In genomic region chr1:6499318-6499717, GRCh38 we compare ENCODE assay signal across 23 cellular contexts. TPM values are rescaled to one million over a fixed set of nuclear protein-coding genes. Genes with fewer than 3 reads are reported as not detected.
DNase-seq lines count a peak whose midpoint lies in the region; ATAC-seq, FAIRE-seq and TF ChIP-seq lines count a peak whose summit lies in the region.
"Had no signal": no experiment of that assay in that cellular context is flagged by ENCODE, and none has a peak within 500 bp of the region (broad histone marks: within the 10 kb centered on the region; RNA-seq: fewer than 3 reads in every experiment).

No MANE protein-coding gene starts in this region.

- H3K9me3 ChIP-seq in H1 (ENCODE audit: insufficient read depth in 2 of 2, low read depth in 1 of 2, low read length in 1 of 2) (no peaks in the 10 kb centered on the region), neural progenitor cell (ENCODE audit: low read depth) (no peaks in the 10 kb centered on the region), upper lobe of right lung (no peaks in the 10 kb centered on the region), left lung (no peaks in the 10 kb centered on the region)
- H3K9me3 ChIP-seq: breast epithelium had no signal

- H3K4me1 Mint-ChIP-seq in natural killer cell (peaks cover 7% of the 10 kb centered on the region in 2 donors), neural progenitor cell (peaks cover 32% of the 10 kb centered on the region)
- no peaks in the 10 kb centered on the region for H3K4me1 Mint-ChIP-seq in natural killer cell treated with Interleukin-12 subunit alpha and Interleukin-12 subunit beta and Interleukin-15 and Interleukin-18, amount 100 ng/mL, for 72 hours (ENCODE audit: low read depth in 2 of 2)

- no peak overlapping the region for H2AK5ac ChIP-seq in H1 (ENCODE audit: low read depth, low read length)

- H2AFZ ChIP-seq in H1 (ENCODE audit: low read length) (no peak overlapping the region), neural progenitor cell (replicated peaks) (no peak overlapping the region)

- H3K27me3 ChIP-seq in H1 (replicated peaks in 1 of 4; ENCODE audit: control insufficient read depth in 3 of 4, extremely low read depth in 1 of 4, insufficient read depth in 3 of 4, low read length in 3 of 4): peaks cover 0 to 31% (median 20%) of the 10 kb centered on the region in 4 experiments; a peak in 5 of 7 replicates
- H3K27me3 ChIP-seq in neural progenitor cell: peaks cover 38% of the 10 kb centered on the region
- H3K27me3 ChIP-seq in upper lobe of right lung: no peaks in the 10 kb centered on the region
- peaks cover 0 to 44% of the 10 kb centered on the region in 2 donors for H3K27me3 ChIP-seq in left lung
- H3K27me3 ChIP-seq: breast epithelium had no signal

- H3K18ac ChIP-seq in H1 (ENCODE audit: extremely low read depth, low read length): no peak overlapping the region

- no peak overlapping the region for H2BK15ac ChIP-seq in H1 (ENCODE audit: low read length)

- H3K4me1 ChIP-seq in H1 (replicated peaks in 1 of 4; ENCODE audit: control insufficient read depth in 3 of 4, insufficient read depth in 4 of 4, low read length in 3 of 4) (peaks cover 0 to 27% (median 14%) of the 10 kb centered on the region in 4 experiments; a peak in 6 of 7 replicates), neural progenitor cell (peaks cover 25% of the 10 kb centered on the region), upper lobe of right lung (peaks cover 33% of the 10 kb centered on the region), left lung (peaks cover 0 to 19% of the 10 kb centered on the region in 2 donors)

- H3K27ac ChIP-seq in H1 (ENCODE audit: low read depth, low read length) (no peak overlapping the region), neural progenitor cell (no peak overlapping the region), upper lobe of right lung (no peak overlapping the region), left lung (no peak overlapping the region)
- H3K27ac ChIP-seq: HL-60 had no signal

- no peak for FAIRE-seq in H1 (lab: Jason Lieb, UNC)
- FAIRE-seq: islet of Langerhans had no signal

- DNase-seq in natural killer cell: no peak
- DNase-seq in natural killer cell treated with Interleukin-12 subunit alpha and Interleukin-12 subunit beta and Interleukin-15 and Interleukin-18, amount 100 ng/mL, for 72 hours (ENCODE audit: low spot score): no peak
- no peak for DNase-seq in H1 (ENCODE audit: low read depth in 1 of 2, low spot score in 2 of 2)
- no peak for DNase-seq in neural progenitor cell (ENCODE audit: low spot score)
- no peak for DNase-seq in upper lobe of right lung
- no peak for DNase-seq in left lung
- no peak for DNase-seq in NCI-H2227 treated with DMSO at 0.1 percent for 48 hours (lab: John Stamatoyannopoulos, UW)
- DNase-seq: ACHN; activated CD4-positive, alpha-beta T cell treated with anti-CD3 and anti-CD28 coated beads, Interleukin-2, amount 10 ng/mL, durations not matched to agents 24 days and 14 days; cortex of kidney; DMS53; mammary epithelial cell; NCI-H1436; SHP77; stimulated activated CD4-positive, alpha-beta T cell treated with anti-CD3 and anti-CD28 coated beads, Interleukin-4, amount 100 ng/mL, for 4 hours had no signal

- TF ChIP-seq POLR2A in H1 (IDR thresholded peaks at IDR 0.05; ENCODE audit: control extremely low read depth in 1 of 2, low read depth in 2 of 2, low read length in 2 of 2): no peak

- peaks cover 12% of the 10 kb centered on the region; the same call in 1 of the 2 replicates for H3K23me2 ChIP-seq in H1 (ENCODE audit: low read depth, low read length)

- H3K9ac ChIP-seq in H1 (replicated peaks in 1 of 4; ENCODE audit: extremely low read depth in 1 of 4, low read depth in 3 of 4, low read length in 3 of 4): no peak overlapping the region
- no peak overlapping the region for H3K9ac ChIP-seq in neural progenitor cell

- peak overlapping the region; percentile 51 for H3K4ac ChIP-seq in H1 (replicated peaks; ENCODE audit: insufficient read length, low read depth, low read length)

- no peak overlapping the region for H2BK120ac ChIP-seq in H1 (replicated peaks; ENCODE audit: low read depth, low read length)

- TF ChIP-seq CTCF in natural killer cell (IDR thresholded peaks at IDR 0.05): no peak
- TF ChIP-seq CTCF in H1 (IDR thresholded peaks at IDR 0.05; ENCODE audit: control extremely low read depth in 1 of 3, insufficient read depth in 1 of 3, low read depth in 1 of 3, low read length in 3 of 3): no peak
- TF ChIP-seq CTCF in neural progenitor cell (IDR thresholded peaks at IDR 0.05): no peak
- no peak for TF ChIP-seq CTCF in upper lobe of right lung (IDR thresholded peaks at IDR 0.05)
- TF ChIP-seq CTCF in left lung (IDR thresholded peaks at IDR 0.05): no peak

- H2BK5ac ChIP-seq in H1 (ENCODE audit: low read depth, low read length): no peak overlapping the region

- H3K9me3 Mint-ChIP-seq in natural killer cell (no peaks in the 10 kb centered on the region), neural progenitor cell (no peaks in the 10 kb centered on the region)
- no peaks in the 10 kb centered on the region for H3K9me3 Mint-ChIP-seq in natural killer cell treated with Interleukin-12 subunit alpha and Interleukin-12 subunit beta and Interleukin-15 and Interleukin-18, amount 100 ng/mL, for 72 hours
- H3K9me3 Mint-ChIP-seq: activated CD4-positive, alpha-beta T cell treated with anti-CD3 and anti-CD28 coated beads, Interleukin-2, amount 10 ng/mL, durations not matched to agents 24 days and 14 days; activated T-helper 17 cell treated with anti-CD3 and anti-CD28 coated beads, Interleukin-2, amount 50 U/mL, for 72 hours had no signal

- H4K20me1 ChIP-seq in H1 (replicated peaks in 1 of 2; ENCODE audit: control insufficient read depth in 1 of 2, insufficient read depth in 2 of 2, low read length in 2 of 2): peaks cover 4% of the 10 kb centered on the region in 2 experiments
- H4K20me1 ChIP-seq in neural progenitor cell (ENCODE audit: low read depth): peaks cover 14% of the 10 kb centered on the region

- peaks cover 19% of the 10 kb centered on the region for H3F3A ChIP-seq in neural progenitor cell (ENCODE audit: low read depth)

- no peak for TF ChIP-seq RAD21 in H1 (IDR thresholded peaks at IDR 0.05 in 1 of 2, conservative IDR thresholded peaks at IDR 0.05 in 1 of 2; ENCODE audit: low read depth in 2 of 2, low read length in 2 of 2)

- ATAC-seq in natural killer cell (no peak), upper lobe of right lung (no peak), HG03196 (IDR thresholded peaks at IDR 0.05; ENCODE audit: unreplicated experiment) (no peak), left lung (no peak)
- ATAC-seq in natural killer cell treated with Interleukin-12 subunit alpha and Interleukin-12 subunit beta and Interleukin-15 and Interleukin-18, amount 100 ng/mL, for 72 hours: no peak
- ATAC-seq: activated T-helper 17 cell treated with anti-CD3 and anti-CD28 coated beads, Interleukin-2, amount 50 U/mL, for 72 hours had no signal

- no peaks in the 10 kb centered on the region for H3K79me2 ChIP-seq in H1 (ENCODE audit: control insufficient read depth in 1 of 2, insufficient read depth in 2 of 2, low read length in 2 of 2)
- H3K79me2 ChIP-seq in neural progenitor cell (ENCODE audit: low read depth): no peaks in the 10 kb centered on the region

- no peak overlapping the region for H3K56ac ChIP-seq in H1 (replicated peaks; ENCODE audit: insufficient read length, low read depth, low read length)

- no peak overlapping the region for H2BK20ac ChIP-seq in H1 (ENCODE audit: low read length)

- H3K4me3 ChIP-seq in H1 (ENCODE audit: extremely low read depth in 1 of 4, insufficient read depth in 2 of 4, low read depth in 3 of 4, low read length in 4 of 4) (no peak overlapping the region), neural progenitor cell (no peak overlapping the region), upper lobe of right lung (no peak overlapping the region), left lung (no peak overlapping the region)
- H3K4me3 ChIP-seq: breast epithelium had no signal

- H3K23ac ChIP-seq in H1 (ENCODE audit: insufficient read length): no peak overlapping the region

- H3K36me3 Mint-ChIP-seq in natural killer cell (no peaks in the 10 kb centered on the region), neural progenitor cell (no peaks in the 10 kb centered on the region)
- no peaks in the 10 kb centered on the region for H3K36me3 Mint-ChIP-seq in natural killer cell treated with Interleukin-12 subunit alpha and Interleukin-12 subunit beta and Interleukin-15 and Interleukin-18, amount 100 ng/mL, for 72 hours

- POLR2A ChIA-PET in H1 (lab: Charles Lee; ENCODE audit: partially characterized antibody): interaction anchor here (0.7 to 1.5 kb wide), 5 partner anchors 13 to 104 kb away, joined by 3 to 4 read pairs (median 4); no protein-coding TSS in a partner anchor

- H4K8ac ChIP-seq in H1 (ENCODE audit: extremely low read depth, insufficient read depth, low read length): no peak overlapping the region

- peaks cover 0 to 18% of the 10 kb centered on the region in 2 donors for H3K27me3 Mint-ChIP-seq in natural killer cell (ENCODE audit: low read depth in 2 of 2)
- H3K27me3 Mint-ChIP-seq in natural killer cell treated with Interleukin-12 subunit alpha and Interleukin-12 subunit beta and Interleukin-15 and Interleukin-18, amount 100 ng/mL, for 72 hours: peaks cover 6 to 12% of the 10 kb centered on the region in 2 donors
- H3K27me3 Mint-ChIP-seq in neural progenitor cell (ENCODE audit: insufficient read depth, low read depth): peaks cover 9% of the 10 kb centered on the region
- H3K27me3 Mint-ChIP-seq: activated T-helper 17 cell treated with anti-CD3 and anti-CD28 coated beads, Interleukin-2, amount 50 U/mL, for 72 hours had no signal

- H3K27ac Mint-ChIP-seq in natural killer cell (no peak overlapping the region), neural progenitor cell (no peak overlapping the region)
- no peak overlapping the region for H3K27ac Mint-ChIP-seq in natural killer cell treated with Interleukin-12 subunit alpha and Interleukin-12 subunit beta and Interleukin-15 and Interleukin-18, amount 100 ng/mL, for 72 hours
- H3K27ac Mint-ChIP-seq: activated CD4-positive, alpha-beta T cell treated with anti-CD3 and anti-CD28 coated beads, Interleukin-2, amount 10 ng/mL, durations not matched to agents 24 days and 14 days; activated T-helper 17 cell treated with anti-CD3 and anti-CD28 coated beads, Interleukin-2, amount 50 U/mL, for 72 hours had no signal

- CTCF ChIA-PET in H1 (lab: Charles Lee; ENCODE audit: partially characterized antibody): interaction anchor here (0.7 to 10.2 kb wide), 9 partner anchors 9 to 82 kb away, joined by 3 to 107 read pairs (median 3); no protein-coding TSS in a partner anchor

- whole genome bisulfite sequencing in H1 (ENCODE audit: extremely low coverage in 1 of 2, insufficient coverage in 1 of 2, insufficient read length in 1 of 2, insufficient replicate concordance in 2 of 2, low coverage in 1 of 2, low lambda C conversion rate in 2 of 2, missing lambda C conversion rate in 1 of 2), 2 experiments: 92% methylated on average over 5 of the region's 5 CpGs; no CpG with 5 or more reads in 1 of the 2 experiments

- H3K4me3 Mint-ChIP-seq in natural killer cell (peak overlapping the region; percentile 25), neural progenitor cell (peak overlapping the region; percentile 66)
- H3K4me3 Mint-ChIP-seq in natural killer cell treated with Interleukin-12 subunit alpha and Interleukin-12 subunit beta and Interleukin-15 and Interleukin-18, amount 100 ng/mL, for 72 hours: no peak overlapping the region
- H3K4me3 Mint-ChIP-seq: activated CD4-positive, alpha-beta T cell treated with anti-CD3 and anti-CD28 coated beads, Interleukin-2, amount 10 ng/mL, durations not matched to agents 24 days and 14 days; activated T-helper 17 cell treated with anti-CD3 and anti-CD28 coated beads, Interleukin-2, amount 50 U/mL, for 72 hours had no signal

- H3K14ac ChIP-seq in H1 (ENCODE audit: insufficient read length): no peak overlapping the region

- H4K91ac ChIP-seq in H1 (replicated peaks; ENCODE audit: insufficient read length, low read length): no peak overlapping the region

- H2BK12ac ChIP-seq in H1 (ENCODE audit: low read depth, low read length): no peak overlapping the region

- no peaks in the 10 kb centered on the region for H3K36me3 ChIP-seq in H1 (ENCODE audit: control insufficient read depth in 2 of 4, insufficient read depth in 4 of 4, low read length in 3 of 4)
- no peaks in the 10 kb centered on the region for H3K36me3 ChIP-seq in neural progenitor cell
- H3K36me3 ChIP-seq in upper lobe of right lung: no peaks in the 10 kb centered on the region
- no peaks in the 10 kb centered on the region for H3K36me3 ChIP-seq in left lung
- H3K36me3 ChIP-seq: breast epithelium had no signal

- H3K79me1 ChIP-seq in H1 (ENCODE audit: low read depth, low read length): no peaks in the 10 kb centered on the region; the same call in 1 of the 2 replicates

- H3K4me2 ChIP-seq in H1 (ENCODE audit: insufficient read depth in 1 of 2, low read depth in 2 of 2, low read length in 2 of 2) (no peak overlapping the region), neural progenitor cell (no peak overlapping the region)

- intact Hi-C loops in natural killer cell (cut with micrococcal nuclease): no loop called here
- intact Hi-C loops in upper lobe of right lung (cut with DNase I): no loop called here
- intact Hi-C loops in left lung (cut with DNase I): no loop called here

- H4K5ac ChIP-seq in H1 (ENCODE audit: insufficient read length, low read depth, low read length): no peak overlapping the region

- TF ChIP-seq EP300 in H1 (IDR thresholded peaks at IDR 0.05; ENCODE audit: borderline replicate concordance in 1 of 2, low read depth in 2 of 2, low read length in 2 of 2): no peak

RNA-seq across cellular contexts. Expression of gene PLEKHG5, which starts 7.9 kb away (rescaled TPM):
- total RNA-seq in natural killer cell (1 to 10 TPM in 1 of 3 donors, under 1 TPM in 2; 0.16 to 1.1 (median 0.54) TPM), neural progenitor cell (ENCODE audit: low replicate concordance) (7.4 and 25.9 TPM in 2 replicates), upper lobe of right lung (12.2 TPM), left lung (10 to 100 TPM in 1 of 2 donors, 1 to 10 TPM in 1; 6.3 to 10.7 TPM)
- total RNA-seq in natural killer cell treated with Interleukin-12 subunit alpha and Interleukin-12 subunit beta and Interleukin-15 and Interleukin-18, amount 100 ng/mL, for 72 hours: under 1 TPM; 0.33 to 0.81 TPM
- 12.5 and 13.8 TPM in 2 replicates for total RNA-seq in H1 (2021; fragmentation: NEBNext Ultra II Directional; extraction: Animal tissue kit (Norgen Biotek cat#: 25700))
- 10.4 and 16.8 TPM in 2 replicates for polyA plus RNA-seq in H1 (2011; rRNA removed)
- 12.2 TPM for polyA plus RNA-seq in H1 (2011; cell fraction: cytosol; rRNA removed)
- 72.0 TPM for polyA plus RNA-seq in H1 (2011; cell fraction: nucleus; rRNA removed)
- 8.2 to 19.5 TPM (median 15.5 TPM) in 4 replicates for polyA plus RNA-seq in H1 (2012, experiment 1 of 2)
- polyA plus RNA-seq in H1 (2012, experiment 2 of 2): 7.7 TPM
- polyA plus RNA-seq in H1 (2013, experiment 1 of 2): 12.4 TPM
- 11.4 TPM for polyA plus RNA-seq in H1 (2013, experiment 2 of 2)
- 4.7 TPM in 2 replicates for polyA minus RNA-seq in H1 (2011; rRNA and poly(A)+ RNA removed)
- polyA minus RNA-seq in H1 (2011; cell fraction: cytosol; rRNA and poly(A)+ RNA removed): 6.5 TPM
- 14.6 TPM for polyA minus RNA-seq in H1 (2011; cell fraction: nucleus; rRNA and poly(A)+ RNA removed)

RNA-seq across cellular contexts. Expression of gene TNFRSF25, which starts 33.3 kb away (rescaled TPM):
- total RNA-seq in natural killer cell: 10 to 100 TPM; 14.5 to 41.5 (median 19.9) TPM
- 100 to 1,000 TPM in 1 of 2 donors, 10 to 100 TPM in 1; 83.6 to 106 TPM for total RNA-seq in natural killer cell treated with Interleukin-12 subunit alpha and Interleukin-12 subunit beta and Interleukin-15 and Interleukin-18, amount 100 ng/mL, for 72 hours
- total RNA-seq in H1 (2021; fragmentation: NEBNext Ultra II Directional; extraction: Animal tissue kit (Norgen Biotek cat#: 25700)): 9.3 and 10.7 TPM in 2 replicates
- 19.5 and 26.1 TPM in 2 replicates for polyA plus RNA-seq in H1 (2011; rRNA removed)
- 20.6 TPM for polyA plus RNA-seq in H1 (2011; cell fraction: cytosol; rRNA removed)
- polyA plus RNA-seq in H1 (2011; cell fraction: nucleus; rRNA removed): 116 TPM
- polyA plus RNA-seq in H1 (2012, experiment 1 of 2): 7.8 to 20.0 TPM (median 18.8 TPM) in 4 replicates
- 8.1 TPM for polyA plus RNA-seq in H1 (2012, experiment 2 of 2)
- 11.1 TPM for polyA plus RNA-seq in H1 (2013, experiment 1 of 2)
- polyA plus RNA-seq in H1 (2013, experiment 2 of 2): 9.8 TPM
- polyA minus RNA-seq in H1 (2011; rRNA and poly(A)+ RNA removed): 3.1 and 3.9 TPM in 2 replicates
- 4.1 TPM for polyA minus RNA-seq in H1 (2011; cell fraction: cytosol; rRNA and poly(A)+ RNA removed)
- polyA minus RNA-seq in H1 (2011; cell fraction: nucleus; rRNA and poly(A)+ RNA removed): 9.6 TPM
- 15.6 and 23.7 TPM in 2 replicates for total RNA-seq in neural progenitor cell (ENCODE audit: low replicate concordance)
- total RNA-seq in upper lobe of right lung: 10.0 TPM
- 1 to 10 TPM; 5.6 to 8.4 TPM for total RNA-seq in left lung

RNA-seq across cellular contexts. Expression of gene NOL9, which starts 55.0 kb away (rescaled TPM):
- total RNA-seq in natural killer cell: 10 to 100 TPM; 40.7 to 53.3 (median 52.0) TPM
- 10 to 100 TPM; 41.6 to 80.5 TPM for total RNA-seq in natural killer cell treated with Interleukin-12 subunit alpha and Interleukin-12 subunit beta and Interleukin-15 and Interleukin-18, amount 100 ng/mL, for 72 hours
- total RNA-seq in H1 (2021; fragmentation: NEBNext Ultra II Directional; extraction: Animal tissue kit (Norgen Biotek cat#: 25700)): 38.1 and 42.9 TPM in 2 replicates
- 11.6 and 17.1 TPM in 2 replicates for polyA plus RNA-seq in H1 (2011; rRNA removed)
- polyA plus RNA-seq in H1 (2011; cell fraction: cytosol; rRNA removed): 14.3 TPM
- 13.0 TPM for polyA plus RNA-seq in H1 (2011; cell fraction: nucleus; rRNA removed)
- polyA plus RNA-seq in H1 (2012, experiment 1 of 2): 7.7 to 13.4 TPM (median 9.7 TPM) in 4 replicates
- 3.5 TPM for polyA plus RNA-seq in H1 (2012, experiment 2 of 2)
- 14.9 TPM for polyA plus RNA-seq in H1 (2013, experiment 1 of 2)
- 14.8 TPM for polyA plus RNA-seq in H1 (2013, experiment 2 of 2)
- polyA minus RNA-seq in H1 (2011; rRNA and poly(A)+ RNA removed): 30.9 and 33.2 TPM in 2 replicates
- polyA minus RNA-seq in H1 (2011; cell fraction: cytosol; rRNA and poly(A)+ RNA removed): 20.6 TPM
- polyA minus RNA-seq in H1 (2011; cell fraction: nucleus; rRNA and poly(A)+ RNA removed): 40.2 TPM
- 28.1 and 48.0 TPM in 2 replicates for total RNA-seq in neural progenitor cell (ENCODE audit: low replicate concordance)
- 23.6 TPM for total RNA-seq in upper lobe of right lung
- 10 to 100 TPM; 24.4 to 30.8 TPM for total RNA-seq in left lung

RNA-seq across cellular contexts. Expression of gene TAS1R1, which starts 55.8 kb away (rescaled TPM):
- total RNA-seq in natural killer cell: not detected
- not detected for total RNA-seq in natural killer cell treated with Interleukin-12 subunit alpha and Interleukin-12 subunit beta and Interleukin-15 and Interleukin-18, amount 100 ng/mL, for 72 hours
- total RNA-seq in H1 (2021; fragmentation: NEBNext Ultra II Directional; extraction: Animal tissue kit (Norgen Biotek cat#: 25700)): 0.13 TPM in 1 of 2 replicates, not detected in the other
- 0.17 and 0.26 TPM in 2 replicates for polyA plus RNA-seq in H1 (2011; rRNA removed)
- 0.06 TPM for polyA plus RNA-seq in H1 (2011; cell fraction: cytosol; rRNA removed)
- 0.14 TPM for polyA plus RNA-seq in H1 (2011; cell fraction: nucleus; rRNA removed)
- 0.08 to 0.11 TPM in 2 of 4 replicates, not detected in the others for polyA plus RNA-seq in H1 (2012, experiment 1 of 2)
- polyA plus RNA-seq in H1 (2012, experiment 2 of 2): not detected
- polyA plus RNA-seq in H1 (2013, experiment 1 of 2): 0.04 TPM
- 0.04 TPM for polyA plus RNA-seq in H1 (2013, experiment 2 of 2)
- 0.29 TPM in 1 of 2 replicates, not detected in the other for polyA minus RNA-seq in H1 (2011; rRNA and poly(A)+ RNA removed)
- polyA minus RNA-seq in H1 (2011; cell fraction: cytosol; rRNA and poly(A)+ RNA removed): not detected
- not detected for polyA minus RNA-seq in H1 (2011; cell fraction: nucleus; rRNA and poly(A)+ RNA removed)
- total RNA-seq in neural progenitor cell (ENCODE audit: low replicate concordance): not detected in 2 replicates
- total RNA-seq in upper lobe of right lung: not detected
- not detected for total RNA-seq in left lung
- total RNA-seq: activated CD4-positive, alpha-beta T cell treated with anti-CD3 and anti-CD28 coated beads, Interleukin-2, amount 10 ng/mL, durations not matched to agents 24 days and 14 days; activated T-helper 17 cell treated with anti-CD3 and anti-CD28 coated beads, Interleukin-2, amount 50 U/mL, for 72 hours; pulmonary artery endothelial cell; subcutaneous adipose tissue had no signal
- polyA plus RNA-seq: neural cell had no signal
